ENCODE assay signal across 9 cellular contexts in genomic region chr1:9004731-9005708, GRCh38. TPM values are rescaled to one million over a fixed set of nuclear protein-coding genes. Genes with fewer than 3 reads are reported as not detected.
DNase-seq lines count a peak whose midpoint lies in the region; ATAC-seq and TF ChIP-seq lines count a peak whose summit lies in the region.
"Had no signal": no experiment of that assay in that cellular context is flagged by ENCODE, and none has a peak within 500 bp of the region (broad histone marks: within the 10 kb centered on the region; RNA-seq: fewer than 3 reads in every experiment).

No MANE protein-coding gene starts in this region.

- in situ Hi-C loops in astrocyte of the spinal cord (cut with HindIII; ENCODE audit: low sequenced_read_pairs), result no loop called here

- H3K4me3 ChIP-seq in astrocyte of the spinal cord (ENCODE audit: low read depth, low read length), result no peak overlapping the region

- no peak for ATAC-seq in GM18858 (IDR thresholded peaks at IDR 0.05; ENCODE audit: unreplicated experiment)

- peak; percentile 99 for TF ChIP-seq CTCF in astrocyte of the spinal cord (IDR thresholded peaks at IDR 0.05; ENCODE audit: low read depth, low read length)

- DNase-seq in NCI-H1694 (lab: John Stamatoyannopoulos, UW), result peak; percentile 58
- no peak for DNase-seq in NCI-H1694 treated with DMSO at 0.1 percent for 48 hours (lab: John Stamatoyannopoulos, UW)
- peak; percentile 76 for DNase-seq in M059J (ENCODE audit: low read depth)
- peak; percentile 83 for DNase-seq in UCSD-AML1 (lab: John Stamatoyannopoulos, UW; ENCODE audit: unreplicated experiment)
- DNase-seq in astrocyte of the spinal cord (ENCODE audit: low read depth, low spot score), result peak; percentile 85
- peak; percentile 90 for DNase-seq in iPS-NIHi11 (ENCODE audit: low spot score)
- DNase-seq in stimulated activated CD4-positive, alpha-beta T cell treated with anti-CD3 and anti-CD28 coated beads, Interleukin-12 subunit alpha, Interleukin-12 subunit beta, amount 100 ng/mL, for 24 hours (ENCODE audit: low read depth in 2 of 2), result peak; percentile 58 to 85

RNA-seq across cellular contexts. Expression of gene SLC2A7, which starts 21.2 kb away (rescaled TPM):
- total RNA-seq in M059J (2014; rRNA removed; shearing (Covaris generic)), result not detected in 2 replicates
- total RNA-seq: subcutaneous adipose tissue had no signal

RNA-seq across cellular contexts. Expression of gene CA6, which starts 59.4 kb away (rescaled TPM):
- not detected in 2 replicates for total RNA-seq in M059J (2014; rRNA removed; shearing (Covaris generic))
- total RNA-seq: subcutaneous adipose tissue had no signal
